ENCODE assay signal across 12 cellular contexts in genomic region chr3:123353227-123353851, GRCh38.
"Had no signal": no experiment of that assay in that cellular context is flagged by ENCODE, and none has a peak within 500 bp of the region (broad histone marks: within the 10 kb centered on the region; RNA-seq: fewer than 3 reads in every experiment).

No MANE protein-coding gene starts in this region.

- H3K36me3 ChIP-seq: adrenal gland, lower lobe of right lung, neutrophil had no signal

- H3K27me3 ChIP-seq: adrenal gland, hepatocyte had no signal

- DNase-seq: activated CD4-positive, CD25-positive, alpha-beta regulatory T cell treated with anti-CD3 and anti-CD28 coated beads, Interleukin-2, amount 50 U/mL, for 72 hours; activated gamma-delta T cell; activated T-cell treated with anti-CD3 and anti-CD28 coated beads, Interleukin-2, amount 50 U/mL, for 72 hours; effector CD4-positive, alpha-beta T cell; lower lobe of right lung had no signal

- H3K9me3 ChIP-seq: adrenal gland, lower lobe of right lung, neutrophil had no signal

- H3K4me3 ChIP-seq: adrenal gland, hepatocyte, lower lobe of right lung, SK-N-MC had no signal

- H3K27ac ChIP-seq: adrenal gland, hepatocyte, lower lobe of right lung, neutrophil, SK-N-MC had no signal

- H3K4me1 ChIP-seq: adrenal gland, lower lobe of right lung had no signal

- ATAC-seq: activated naive CD4-positive, alpha-beta T cell treated with anti-CD3 and anti-CD28 coated beads, Interleukin-2, amount 50 U/mL, for 72 hours; activated T-cell treated with anti-CD3 and anti-CD28 coated beads, Interleukin-2, amount 50 U/mL, for 72 hours; esophagus mucosa; lower lobe of right lung; naive thymus-derived CD8-positive, alpha-beta T cell had no signal
